27 cellular contexts compared by ENCODE assay signal in the genomic region with DNA sequence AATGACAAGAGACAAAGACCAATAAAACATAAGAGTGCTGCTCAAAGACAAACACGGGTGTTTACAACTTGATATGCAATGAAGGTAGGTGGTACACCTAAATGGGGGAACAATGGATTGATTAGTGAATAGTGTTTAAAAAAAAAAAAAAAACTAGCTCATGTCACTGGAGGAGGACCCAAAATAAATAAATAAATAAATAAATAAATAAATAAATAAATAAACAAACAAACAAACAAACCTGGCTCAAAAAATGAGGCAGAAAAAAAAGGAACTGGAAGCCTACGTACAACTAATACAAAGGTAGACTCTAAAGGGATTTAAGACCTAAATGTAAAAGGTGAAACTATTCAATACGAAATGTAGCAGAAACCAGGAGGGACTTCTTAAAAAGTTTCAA.
"Had no signal": no experiment of that assay in that cellular context is flagged by ENCODE, and none has a peak within 500 bp of the region (broad histone marks: within the 10 kb centered on the region; RNA-seq: fewer than 3 reads in every experiment).

No MANE protein-coding gene starts in this region.

- H3K4me3 ChIP-seq: body of pancreas, esophagus squamous epithelium, gastroesophageal sphincter had no signal

- H3K27ac Mint-ChIP-seq: activated CD4-positive, alpha-beta memory T cell treated with anti-CD3 and anti-CD28 coated beads for 36 hours; activated CD8-positive, alpha-beta memory T cell treated with anti-CD3 and anti-CD28 coated beads, Interleukin-2, amount 10 ng/mL, durations not matched to agents 7 days and 5 days; activated CD8-positive, alpha-beta T cell treated with anti-CD3 and anti-CD28 coated beads, Interleukin-2, amount 10 ng/mL, durations not matched to agents 7 days and 5 days; activated naive CD8-positive, alpha-beta T cell treated with anti-CD3 and anti-CD28 coated beads, Interleukin-2, amount 10 ng/mL, durations not matched to agents 7 days and 5 days; activated T-helper 2 cell treated with anti-CD3 and anti-CD28 coated beads, Interferon-gamma antibody, Interleukin-2, Interleukin-4, amounts not matched to agents 10 μg/mL and 5 μg/mL and 100 μg/mL, durations not matched to agents 14 hours and 24 hours and 36 hours; effector memory CD8-positive, alpha-beta T cell had no signal

- H3K27ac ChIP-seq: body of pancreas, epithelial cell of prostate, esophagus squamous epithelium, gastroesophageal sphincter had no signal

- H3K4me1 ChIP-seq: body of pancreas had no signal

- ATAC-seq: activated CD8-positive, alpha-beta memory T cell treated with anti-CD3 and anti-CD28 coated beads, Interleukin-2, amount 10 ng/mL, durations not matched to agents 7 days and 5 days; activated CD8-positive, alpha-beta T cell treated with anti-CD3 and anti-CD28 coated beads, Interleukin-2, amount 10 ng/mL, durations not matched to agents 7 days and 5 days; body of pancreas; effector memory CD8-positive, alpha-beta T cell; gastroesophageal sphincter had no signal

- H3K9me3 ChIP-seq: body of pancreas had no signal

- H3K4me3 Mint-ChIP-seq: activated CD4-positive, alpha-beta memory T cell treated with anti-CD3 and anti-CD28 coated beads for 36 hours; activated CD8-positive, alpha-beta memory T cell treated with anti-CD3 and anti-CD28 coated beads, Interleukin-2, amount 10 ng/mL, durations not matched to agents 7 days and 5 days; activated CD8-positive, alpha-beta T cell treated with anti-CD3 and anti-CD28 coated beads, Interleukin-2, amount 10 ng/mL, durations not matched to agents 7 days and 5 days; activated naive CD8-positive, alpha-beta T cell treated with anti-CD3 and anti-CD28 coated beads, Interleukin-2, amount 10 ng/mL, durations not matched to agents 7 days and 5 days; effector memory CD8-positive, alpha-beta T cell had no signal

- DNase-seq: activated CD4-positive, alpha-beta memory T cell treated with anti-CD3 and anti-CD28 coated beads for 36 hours; activated CD4-positive, alpha-beta T cell treated with anti-CD3 and anti-CD28 coated beads for 1 hour; activated CD4-positive, alpha-beta T cell treated with anti-CD3 and anti-CD28 coated beads for 48 hours; activated CD4-positive, alpha-beta T cell treated with anti-CD3 and anti-CD28 coated beads, Interleukin-2, amount 50 U/mL, for 1 hour; activated CD8-positive, alpha-beta memory T cell treated with anti-CD3 and anti-CD28 coated beads, Interleukin-2, amount 10 ng/mL, durations not matched to agents 7 days and 5 days; activated CD8-positive, alpha-beta memory T cell treated with anti-CD3 and anti-CD28 coated beads, Interleukin-2, amount 50 U/mL, for 4 hours; activated CD8-positive, alpha-beta T cell treated with anti-CD3 and anti-CD28 coated beads, Interleukin-2, amount 10 ng/mL, durations not matched to agents 7 days and 5 days; activated gamma-delta T cell; activated naive CD4-positive, alpha-beta T cell; activated naive CD4-positive, alpha-beta T cell treated with anti-CD3 and anti-CD28 coated beads, Interleukin-2, amount 50 U/mL, for 16 hours; activated naive CD8-positive, alpha-beta T cell treated with anti-CD3 and anti-CD28 coated beads, Interleukin-2, amount 10 ng/mL, durations not matched to agents 7 days and 5 days; activated T-cell treated with anti-CD3 and anti-CD28 coated beads, Interleukin-2, amount 50 U/mL, for 1 hour; amygdala; aorta; body of pancreas; caudate nucleus; cortex of kidney; dermis blood vessel endothelial cell; effector CD4-positive, alpha-beta T cell; effector memory CD8-positive, alpha-beta T cell; esophagus squamous epithelium; foreskin melanocyte; head of caudate nucleus; T-helper 2 cell had no signal

- H3K27me3 Mint-ChIP-seq: activated CD4-positive, alpha-beta memory T cell treated with anti-CD3 and anti-CD28 coated beads for 36 hours; activated CD8-positive, alpha-beta memory T cell treated with anti-CD3 and anti-CD28 coated beads, Interleukin-2, amount 10 ng/mL, durations not matched to agents 7 days and 5 days; activated naive CD8-positive, alpha-beta T cell treated with anti-CD3 and anti-CD28 coated beads, Interleukin-2, amount 10 ng/mL, durations not matched to agents 7 days and 5 days; effector memory CD8-positive, alpha-beta T cell had no signal
